Comparison of ENCODE assay signal across 18 cellular contexts in genomic region chr9:95017062-95017461, GRCh38.
A peak's percentile ranks its signal among the peaks of the same experiment; 100 is the strongest.
DNase-seq lines count a peak whose midpoint lies in the region; ATAC-seq and TF ChIP-seq lines count a peak whose summit lies in the region.
"Had no signal": no experiment of that assay in that cellular context is flagged by ENCODE, and none has a peak within 500 bp of the region (broad histone marks: within the 10 kb centered on the region; RNA-seq: fewer than 3 reads in every experiment).

No MANE protein-coding gene starts in this region.

- TF ChIP-seq CTCF in fibroblast of the aortic adventitia (IDR thresholded peaks at IDR 0.05; ENCODE audit: insufficient read depth, low read length): no peak

- H3K4me3 ChIP-seq in adipocyte (ENCODE audit: low read length): no peak overlapping the region
- no peak overlapping the region for H3K4me3 ChIP-seq in fibroblast of the aortic adventitia (ENCODE audit: low read depth, low read length)
- H3K4me3 ChIP-seq in skeletal muscle satellite cell (ENCODE audit: low read length): no peak overlapping the region
- H3K4me3 ChIP-seq: ovary, testis had no signal

- H3K9me3 ChIP-seq in adipocyte (ENCODE audit: control insufficient read depth, low read length): no peaks in the 10 kb centered on the region
- no peaks in the 10 kb centered on the region for H3K9me3 ChIP-seq in skeletal muscle satellite cell (replicated peaks; ENCODE audit: low read length)
- H3K9me3 ChIP-seq: ovary, testis had no signal

- H3K9ac ChIP-seq in adipocyte (ENCODE audit: low read length): no peak overlapping the region
- peak overlapping the region; percentile 81 for H3K9ac ChIP-seq in skeletal muscle satellite cell (ENCODE audit: low read depth, low read length)

- H3K27me3 ChIP-seq in adipocyte (replicated peaks; ENCODE audit: control insufficient read depth, insufficient read depth, low read length) (no peaks in the 10 kb centered on the region), skeletal muscle satellite cell (ENCODE audit: control insufficient read depth, insufficient read depth, low read length) (no peaks in the 10 kb centered on the region)
- H3K27me3 ChIP-seq: ovary, testis had no signal

- H3K4me2 ChIP-seq in skeletal muscle satellite cell (ENCODE audit: low read length): no peak overlapping the region

- peaks cover 62% of the 10 kb centered on the region for H3K36me3 ChIP-seq in adipocyte (ENCODE audit: control insufficient read depth, insufficient read depth, low read length, severe bottlenecking)
- H3K36me3 ChIP-seq in skeletal muscle satellite cell (ENCODE audit: insufficient read depth, low read length): peaks cover 80% of the 10 kb centered on the region
- H3K36me3 ChIP-seq: ovary had no signal

- DNase-seq in ELR (ENCODE audit: low read depth) (peak; percentile 36), adipocyte (ENCODE audit: low read depth) (peak; percentile 59), fibroblast of the aortic adventitia (ENCODE audit: low read depth) (peak; percentile 40), SK-N-DZ (ENCODE audit: low spot score) (no peak), NCI-H146 treated with DMSO at 0.1 percent for 48 hours (lab: John Stamatoyannopoulos, UW; ENCODE audit: unreplicated experiment) (no peak)
- DNase-seq in central memory CD4-positive, alpha-beta T cell: no peak
- DNase-seq: activated effector memory CD4-positive, alpha-beta T cell treated with Interleukin-2 at 50 U/mL for 16 hours; COR-L47; effector CD8-positive, alpha-beta T cell; kidney; NCI-H2029; NCI-H524; ovary; T-cell; testis had no signal

- peaks cover 12% of the 10 kb centered on the region for H3K4me1 ChIP-seq in adipocyte (ENCODE audit: control insufficient read depth, insufficient read depth, low read length)
- H3K4me1 ChIP-seq in skeletal muscle satellite cell (ENCODE audit: control insufficient read depth, insufficient read depth, low read length): peaks cover 60% of the 10 kb centered on the region

- ATAC-seq in HG02884 (IDR thresholded peaks at IDR 0.05; ENCODE audit: unreplicated experiment): no peak
- ATAC-seq: T-cell, WTC11 had no signal

Comparison
In these comparisons a context has a peak if more than half of its experiments do, and no peak if none do; other contexts are left out.
1. DNase-seq: peak in ELR (single experiment), adipocyte (single experiment) and fibroblast of the aortic adventitia (single experiment); none in SK-N-DZ (single experiment), NCI-H146 treated with DMSO at 0.1 percent for 48 hours (single experiment) and central memory CD4-positive, alpha-beta T cell (single experiment).